1 cellular context compared by ENCODE assay signal in genomic region chr11:134098566-134099184, GRCh38.
A peak's percentile ranks its signal among the peaks of the same experiment; 100 is the strongest.
TF ChIP-seq lines count a peak whose summit lies in the region.

No MANE protein-coding gene starts in this region.

TF ChIP-seq in HepG2, 621 proteins besides CTCF, POLR2A, EP300 and RAD21 (continued from another document):
- TF ChIP-seq ZHX2 (IDR thresholded peaks at IDR 0.05; ENCODE audit: low read depth): no peak
- TF ChIP-seq ZHX2 (CRISPR knock-in tag; IDR thresholded peaks at IDR 0.05; ENCODE audit: borderline replicate concordance): no peak
- no peak for TF ChIP-seq GABPB1 (CRISPR knock-in tag; IDR thresholded peaks at IDR 0.05)
- TF ChIP-seq WIZ (CRISPR knock-in tag; IDR thresholded peaks at IDR 0.05): no peak
- TF ChIP-seq POLR2G (IDR thresholded peaks at IDR 0.05; ENCODE audit: low read depth, low read length): no peak
- TF ChIP-seq ZEB1 (IDR thresholded peaks at IDR 0.05; ENCODE audit: insufficient replicate concordance, low read depth): no peak
- TF ChIP-seq GLI4 (CRISPR knock-in tag; IDR thresholded peaks at IDR 0.05; ENCODE audit: borderline replicate concordance): no peak
- TF ChIP-seq TSC22D2 (CRISPR knock-in tag; IDR thresholded peaks at IDR 0.05; ENCODE audit: borderline replicate concordance): no peak
- TF ChIP-seq PAWR (CRISPR knock-in tag; IDR thresholded peaks at IDR 0.05; ENCODE audit: borderline replicate concordance): no peak
- TF ChIP-seq STAG1 (CRISPR knock-in tag; IDR thresholded peaks at IDR 0.05): peak; percentile 44; the same call in 1 of the 2 replicates
- TF ChIP-seq SMC3 (IDR thresholded peaks at IDR 0.05; ENCODE audit: low read length): peak; percentile 11; the same call in 1 of the 2 replicates
- no peak for TF ChIP-seq SALL1 (CRISPR knock-in tag; IDR thresholded peaks at IDR 0.05)
- no peak for TF ChIP-seq BATF2 (CRISPR knock-in tag; IDR thresholded peaks at IDR 0.05)
- no peak for TF ChIP-seq ARHGAP35 (CRISPR knock-in tag; IDR thresholded peaks at IDR 0.05; ENCODE audit: borderline replicate concordance)
